ENCODE assay signal across 11 cellular contexts in genomic region chr7:129055861-129056464, GRCh38. TPM values are rescaled to one million over a fixed set of nuclear protein-coding genes. Genes with fewer than 3 reads are reported as not detected.
DNase-seq lines count a peak whose midpoint lies in the region; ATAC-seq and TF ChIP-seq lines count a peak whose summit lies in the region.
"Had no signal": no experiment of that assay in that cellular context is flagged by ENCODE, and none has a peak within 500 bp of the region (broad histone marks: within the 10 kb centered on the region; RNA-seq: fewer than 3 reads in every experiment).

No MANE protein-coding gene starts in this region.

- H3K9me3 ChIP-seq in mesenchymal stem cell (ENCODE audit: control insufficient read depth, low read length): no peaks in the 10 kb centered on the region
- H3K9me3 ChIP-seq in left lung: no peaks in the 10 kb centered on the region
- no peaks in the 10 kb centered on the region for H3K9me3 ChIP-seq in HAP-1

- H2AFZ ChIP-seq in mesenchymal stem cell (ENCODE audit: low read depth, low read length): peak overlapping the region; percentile 37

- H2BK5ac ChIP-seq in mesenchymal stem cell (ENCODE audit: low read depth, low read length, poor library complexity, severe bottlenecking): no peak overlapping the region

- H2BK120ac ChIP-seq in mesenchymal stem cell (ENCODE audit: low read depth, low read length): no peak overlapping the region

- in situ Hi-C loops in HAP-1 (cut with MboI; ENCODE audit: low sequenced_read_pairs): no loop called here

- TF ChIP-seq CTCF in left lung (IDR thresholded peaks at IDR 0.05): no peak

- H3K9me3 Mint-ChIP-seq in stimulated activated naive CD8-positive, alpha-beta T cell treated with anti-CD3 and anti-CD28 coated beads, Interleukin-15, Interleukin-2, amounts not matched to agents 100 ng/mL and 50 ng/mL, for 24 hours: no peaks in the 10 kb centered on the region
- H3K9me3 Mint-ChIP-seq in activated T-helper 2 cell treated with anti-CD3 and anti-CD28 coated beads, Interferon-gamma antibody, Interleukin-2, Interleukin-4, amounts not matched to agents 10 μg/mL and 5 μg/mL and 100 μg/mL, durations not matched to agents 14 hours and 24 hours and 36 hours: no peaks in the 10 kb centered on the region

- no peak overlapping the region for H2BK15ac ChIP-seq in mesenchymal stem cell (ENCODE audit: low read depth, poor library complexity, severe bottlenecking)

- H3K4me2 ChIP-seq in mesenchymal stem cell (ENCODE audit: low read length, poor library complexity, severe bottlenecking): no peak overlapping the region

- H3K4me3 Mint-ChIP-seq in stimulated activated naive CD8-positive, alpha-beta T cell treated with anti-CD3 and anti-CD28 coated beads, Interleukin-15, Interleukin-2, amounts not matched to agents 100 ng/mL and 50 ng/mL, for 24 hours: peak overlapping the region; percentile 100
- peak overlapping the region; percentile 99 for H3K4me3 Mint-ChIP-seq in activated T-helper 2 cell treated with anti-CD3 and anti-CD28 coated beads, Interferon-gamma antibody, Interleukin-2, Interleukin-4, amounts not matched to agents 10 μg/mL and 5 μg/mL and 100 μg/mL, durations not matched to agents 14 hours and 24 hours and 36 hours (ENCODE audit: low read depth)

- H3K36me3 ChIP-seq in mesenchymal stem cell (ENCODE audit: control insufficient read depth in 1 of 2, insufficient read depth in 2 of 2, low read depth in 1 of 2, low read length in 2 of 2): peaks cover 2 to 6% of the 10 kb centered on the region in 2 experiments
- no peaks in the 10 kb centered on the region for H3K36me3 ChIP-seq in left lung
- 0 out of 2 replicates have a peak, but pooled peaks cover 3% of the 10 kb centered on the region for H3K36me3 ChIP-seq in HAP-1 (replicated peaks)

- H3K4ac ChIP-seq in mesenchymal stem cell (ENCODE audit: low read depth in 1 of 2, low read length in 2 of 2): no peak overlapping the region

- peaks cover 12% of the 10 kb centered on the region for H3K36me3 Mint-ChIP-seq in stimulated activated naive CD8-positive, alpha-beta T cell treated with anti-CD3 and anti-CD28 coated beads, Interleukin-15, Interleukin-2, amounts not matched to agents 100 ng/mL and 50 ng/mL, for 24 hours (ENCODE audit: low read depth)
- H3K36me3 Mint-ChIP-seq in activated T-helper 2 cell treated with anti-CD3 and anti-CD28 coated beads, Interferon-gamma antibody, Interleukin-2, Interleukin-4, amounts not matched to agents 10 μg/mL and 5 μg/mL and 100 μg/mL, durations not matched to agents 14 hours and 24 hours and 36 hours (ENCODE audit: low read depth): peaks cover 19% of the 10 kb centered on the region

- no peak overlapping the region for H3K27ac Mint-ChIP-seq in stimulated activated naive CD8-positive, alpha-beta T cell treated with anti-CD3 and anti-CD28 coated beads, Interleukin-15, Interleukin-2, amounts not matched to agents 100 ng/mL and 50 ng/mL, for 24 hours
- H3K27ac Mint-ChIP-seq in activated T-helper 2 cell treated with anti-CD3 and anti-CD28 coated beads, Interferon-gamma antibody, Interleukin-2, Interleukin-4, amounts not matched to agents 10 μg/mL and 5 μg/mL and 100 μg/mL, durations not matched to agents 14 hours and 24 hours and 36 hours: no peak overlapping the region

- H4K8ac ChIP-seq in mesenchymal stem cell (ENCODE audit: low read length): no peak overlapping the region

- 96% methylated on average over 22 of the region's 22 CpGs for WGBS in mesenchymal stem cell

- H3K27me3 ChIP-seq in mesenchymal stem cell (ENCODE audit: control insufficient read depth in 1 of 2, insufficient read depth in 1 of 2, low read length in 2 of 2): peaks cover 6 to 12% of the 10 kb centered on the region in 2 experiments
- no peaks in the 10 kb centered on the region for H3K27me3 ChIP-seq in left lung
- no peaks in the 10 kb centered on the region for H3K27me3 ChIP-seq in HAP-1 (ENCODE audit: low read depth)

- H3K9ac ChIP-seq in mesenchymal stem cell (ENCODE audit: low read length): peak overlapping the region; percentile 99

- H4K91ac ChIP-seq in mesenchymal stem cell (ENCODE audit: low read length): no peak overlapping the region

- peak overlapping the region in 1 of 2 experiments; percentile 99 for H3K4me3 ChIP-seq in mesenchymal stem cell (ENCODE audit: insufficient read depth in 1 of 2, low read depth in 1 of 2, low read length in 2 of 2)
- H3K4me3 ChIP-seq in left lung: peak overlapping the region in 1 of 2 donors; percentile 90
- no peak overlapping the region for H3K4me3 ChIP-seq in HAP-1

- H3K27ac ChIP-seq in mesenchymal stem cell (ENCODE audit: low read length, poor library complexity, severe bottlenecking): no peak overlapping the region
- peak overlapping the region in 1 of 2 donors; percentile 99 for H3K27ac ChIP-seq in left lung

- intact Hi-C loops in activated T-helper 2 cell treated with anti-CD3 and anti-CD28 coated beads, Interferon-gamma antibody, Interleukin-2, Interleukin-4, amounts not matched to agents 10 μg/mL and 5 μg/mL and 100 μg/mL, durations not matched to agents 14 hours and 24 hours and 36 hours (cut with micrococcal nuclease): loop anchor here (2.0 kb wide), 2 partner anchors 35 to 47 kb away; no protein-coding TSS in a partner anchor
- intact Hi-C loops in left lung (cut with DNase I): no loop called here

- peaks cover 35% of the 10 kb centered on the region for H3K4me1 Mint-ChIP-seq in stimulated activated naive CD8-positive, alpha-beta T cell treated with anti-CD3 and anti-CD28 coated beads, Interleukin-15, Interleukin-2, amounts not matched to agents 100 ng/mL and 50 ng/mL, for 24 hours (ENCODE audit: low read depth)
- peaks cover 15% of the 10 kb centered on the region for H3K4me1 Mint-ChIP-seq in activated T-helper 2 cell treated with anti-CD3 and anti-CD28 coated beads, Interferon-gamma antibody, Interleukin-2, Interleukin-4, amounts not matched to agents 10 μg/mL and 5 μg/mL and 100 μg/mL, durations not matched to agents 14 hours and 24 hours and 36 hours (ENCODE audit: low read depth)

- H3K79me1 ChIP-seq in mesenchymal stem cell (replicated peaks; ENCODE audit: low read length, poor library complexity, severe bottlenecking): peaks cover 2% of the 10 kb centered on the region

- peak overlapping the region in 1 of 2 experiments; percentile 39 for H2BK12ac ChIP-seq in mesenchymal stem cell (ENCODE audit: low read length in 2 of 2)

- H3K23ac ChIP-seq in mesenchymal stem cell (ENCODE audit: low read length in 2 of 2): no peak overlapping the region

- no peak overlapping the region for H3K18ac ChIP-seq in mesenchymal stem cell (ENCODE audit: low read depth in 1 of 2, low read length in 2 of 2)

- DNase-seq in stimulated activated naive CD8-positive, alpha-beta T cell treated with anti-CD3 and anti-CD28 coated beads, Interleukin-15, Interleukin-2, amounts not matched to agents 100 U/mL and 50 U/mL, for 24 hours: no peak
- DNase-seq in activated T-helper 2 cell treated with anti-CD3 and anti-CD28 coated beads, Interferon-gamma antibody, Interleukin-2, Interleukin-4, amounts not matched to agents 10 μg/mL and 5 μg/mL and 100 μg/mL, durations not matched to agents 14 hours and 24 hours and 36 hours (ENCODE audit: low spot score): no peak
- DNase-seq in mesenchymal stem cell (no peak), KG1 (lab: John Stamatoyannopoulos, UW) (no peak), 8988T (no peak), left lung (no peak), HAP-1 (ENCODE audit: low spot score in 2 of 2) (no peak)
- DNase-seq: activated CD4-positive, alpha-beta T cell treated with anti-CD3 and anti-CD28 coated beads, Interleukin-2, amount 50 U/mL, for 48 hours; NCI-H526; stimulated activated CD8-positive, alpha-beta memory T cell treated with anti-CD3 and anti-CD28 coated beads, Interleukin-4, amount 100 ng/mL, for 48 hours had no signal

- H3K4me1 ChIP-seq in mesenchymal stem cell (ENCODE audit: control insufficient read depth, insufficient read depth, low read depth, low read length): peaks cover 13% of the 10 kb centered on the region
- peaks cover 15 to 30% of the 10 kb centered on the region in 2 donors for H3K4me1 ChIP-seq in left lung
- H3K4me1 ChIP-seq in HAP-1: peaks cover 10% of the 10 kb centered on the region

- H2AK5ac ChIP-seq in mesenchymal stem cell (ENCODE audit: low read length, severe bottlenecking): no peak overlapping the region

- ATAC-seq in stimulated activated naive CD8-positive, alpha-beta T cell treated with anti-CD3 and anti-CD28 coated beads, Interleukin-15, Interleukin-2, amounts not matched to agents 100 U/mL and 50 U/mL, for 24 hours: no peak
- ATAC-seq in left lung: no peak

- H3K14ac ChIP-seq in mesenchymal stem cell (ENCODE audit: low read length in 2 of 2): no peak overlapping the region

- peaks cover 5% of the 10 kb centered on the region for H3K27me3 Mint-ChIP-seq in stimulated activated naive CD8-positive, alpha-beta T cell treated with anti-CD3 and anti-CD28 coated beads, Interleukin-15, Interleukin-2, amounts not matched to agents 100 ng/mL and 50 ng/mL, for 24 hours
- peaks cover 15% of the 10 kb centered on the region for H3K27me3 Mint-ChIP-seq in activated T-helper 2 cell treated with anti-CD3 and anti-CD28 coated beads, Interferon-gamma antibody, Interleukin-2, Interleukin-4, amounts not matched to agents 10 μg/mL and 5 μg/mL and 100 μg/mL, durations not matched to agents 14 hours and 24 hours and 36 hours (ENCODE audit: low read depth)

RNA-seq across cellular contexts. Expression of gene TNPO3, which starts 1.1 kb away (rescaled TPM):
- total RNA-seq in activated T-helper 2 cell treated with anti-CD3 and anti-CD28 coated beads, Interferon-gamma antibody, Interleukin-2, Interleukin-4, amounts not matched to agents 10 μg/mL and 5 μg/mL and 100 μg/mL, durations not matched to agents 14 hours and 24 hours and 36 hours: 53.3 and 53.7 TPM in 2 replicates
- 29.1 TPM for polyA plus RNA-seq in mesenchymal stem cell (2013, experiment 1 of 2)
- 28.8 TPM for polyA plus RNA-seq in mesenchymal stem cell (2013, experiment 2 of 2)
- total RNA-seq in left lung: 10 to 100 TPM; 34.9 to 38.7 TPM
